Comparison of ENCODE assay signal across 22 cellular contexts in genomic region chr10:75974080-75974479, GRCh38.
"Had no signal": no experiment of that assay in that cellular context is flagged by ENCODE, and none has a peak within 500 bp of the region (broad histone marks: within the 10 kb centered on the region; RNA-seq: fewer than 3 reads in every experiment).

No MANE protein-coding gene starts in this region.

- H3K36me3 ChIP-seq: gastrocnemius medialis, heart right ventricle, neutrophil, right lobe of liver, tibial nerve, upper lobe of right lung had no signal

- H3K27me3 ChIP-seq: gastrocnemius medialis, heart right ventricle, neutrophil, right lobe of liver, testis, tibial nerve, upper lobe of right lung had no signal

- H3K4me3 ChIP-seq: coronary artery, dorsolateral prefrontal cortex, gastrocnemius medialis, heart right ventricle, mucosa of descending colon, psoas muscle, right lobe of liver, testis, tibial nerve, upper lobe of right lung had no signal

- FAIRE-seq: kidney had no signal

- H3K4me1 ChIP-seq: gastrocnemius medialis, psoas muscle, right lobe of liver, testis had no signal

- H3K27ac ChIP-seq: coronary artery, dorsolateral prefrontal cortex, neutrophil, psoas muscle, right lobe of liver, testis, upper lobe of right lung had no signal

- H3K9me3 ChIP-seq: gastrocnemius medialis, heart right ventricle, mucosa of descending colon, neutrophil, psoas muscle, right lobe of liver, testis, tibial nerve, upper lobe of right lung had no signal

- DNase-seq: dorsolateral prefrontal cortex; effector CD8-positive, alpha-beta T cell; gastrocnemius medialis; heart right ventricle; hypothalamus; kidney; left colon; left ventricle myocardium superior; mucosa of descending colon; naive thymus-derived CD8-positive, alpha-beta T cell; psoas muscle; retina; right lobe of liver; stimulated activated CD4-positive, alpha-beta T cell treated with anti-CD3 and anti-CD28 coated beads, Interleukin-4, amount 100 ng/mL, for 24 hours; stimulated activated naive B cell treated with anti-CD40 and anti-IgM and Interleukin-4, amounts not matched to agents 10 μg/mL and 1 μg/mL and 100 μg/mL, for 72 hours; stimulated activated naive CD8-positive, alpha-beta T cell treated with anti-CD3 and anti-CD28 coated beads, Interleukin-15, amount 100 ng/mL, for 72 hours; testis; upper lobe of right lung had no signal

- ATAC-seq: esophagus mucosa; gastrocnemius medialis; heart right ventricle; left colon; left ventricle myocardium superior; mucosa of descending colon; naive thymus-derived CD8-positive, alpha-beta T cell; psoas muscle; right lobe of liver; stimulated activated naive B cell treated with anti-CD40 and anti-IgM and Interleukin-4, amounts not matched to agents 10 μg/mL and 1 μg/mL and 100 μg/mL, for 72 hours; stimulated activated naive CD8-positive, alpha-beta T cell treated with anti-CD3 and anti-CD28 coated beads, Interleukin-15, amount 100 ng/mL, for 72 hours; upper lobe of right lung had no signal
